In genomic region chr10:28541695-28542365, GRCh38 we compare ENCODE assay signal across 11 cellular contexts. TPM values are rescaled to one million over a fixed set of nuclear protein-coding genes. Genes with fewer than 3 reads are reported as not detected.
DNase-seq lines count a peak whose midpoint lies in the region; ATAC-seq, FAIRE-seq and TF ChIP-seq lines count a peak whose summit lies in the region.
"Had no signal": no experiment of that assay in that cellular context is flagged by ENCODE, and none has a peak within 500 bp of the region (broad histone marks: within the 10 kb centered on the region; RNA-seq: fewer than 3 reads in every experiment).

No MANE protein-coding gene starts in this region.

- no peak for TF ChIP-seq EP300 in esophagus muscularis mucosa (IDR thresholded peaks at IDR 0.05)

- WGBS in esophagus muscularis mucosa: 62% methylated on average over 3 of the region's 3 CpGs

- H3K27me3 Mint-ChIP-seq in memory B cell: no peaks in the 10 kb centered on the region

- POLR2A ChIA-PET in BJ (lab: Charles Lee): no interaction called here

- H3K9me3 Mint-ChIP-seq in memory B cell: no peaks in the 10 kb centered on the region
- H3K9me3 Mint-ChIP-seq: nephron had no signal

- 0 out of 2 replicates have a peak, but pooled peaks have one; percentile 11 for TF ChIP-seq CTCF in BJ (IDR thresholded peaks at IDR 0.05; ENCODE audit: insufficient read depth, low read depth, low read length)
- TF ChIP-seq CTCF in D721Med (IDR thresholded peaks at IDR 0.05; ENCODE audit: insufficient read depth, missing control alignments): no peak
- no peak for TF ChIP-seq CTCF in esophagus muscularis mucosa (IDR thresholded peaks at IDR 0.05)

- TF ChIP-seq POLR2A in GM12892 (IDR thresholded peaks at IDR 0.05; ENCODE audit: low read depth, low read length): no peak
- no peak for TF ChIP-seq POLR2A in esophagus muscularis mucosa (IDR thresholded peaks at IDR 0.05; ENCODE audit: low read depth)

- H3K9ac ChIP-seq in adipocyte (ENCODE audit: low read length): peak overlapping the region; percentile 24

- DNase-seq in BJ (ENCODE audit: low read depth): no peak
- DNase-seq in GM12892 (ENCODE audit: insufficient read length): no peak
- DNase-seq in adipocyte (ENCODE audit: low read depth): no peak
- no peak for DNase-seq in memory B cell (ENCODE audit: low spot score in 2 of 2)
- no peak for DNase-seq in D721Med (ENCODE audit: insufficient read length, low spot score)
- DNase-seq in esophagus muscularis mucosa (ENCODE audit: extremely low spot score): no peak
- DNase-seq in NCI-H524 (lab: John Stamatoyannopoulos, UW): no peak
- DNase-seq in AG08395 (ENCODE audit: low spot score): no peak
- DNase-seq: PC-9 had no signal

- no peak overlapping the region for H3K27ac ChIP-seq in esophagus muscularis mucosa (replicated peaks in 1 of 4)
- H3K27ac ChIP-seq: PC-9 had no signal

- H3K36me3 ChIP-seq in BJ (ENCODE audit: control insufficient read depth, insufficient read depth, low read length) (peaks cover 13% of the 10 kb centered on the region), adipocyte (ENCODE audit: control insufficient read depth, insufficient read depth, low read length, severe bottlenecking) (peaks cover 97% of the 10 kb centered on the region), esophagus muscularis mucosa (peaks cover 31 to 73% (median 55%) of the 10 kb centered on the region in 4 donors)

- CTCF ChIA-PET in BJ (lab: Yijun Ruan, JAX): interaction anchor here (1.0 kb wide), 1 partner anchor 9 kb away, joined by 3 read pairs; no protein-coding TSS in a partner anchor

- H3K36me3 Mint-ChIP-seq in memory B cell: peaks cover 22% of the 10 kb centered on the region

- H3K4me1 Mint-ChIP-seq in memory B cell: peaks cover 27% of the 10 kb centered on the region

- intact Hi-C loops in esophagus muscularis mucosa (cut with DNase I): no loop called here

- H3K27me3 ChIP-seq in BJ (ENCODE audit: control insufficient read depth, insufficient read depth, low read length): no peaks in the 10 kb centered on the region
- no peaks in the 10 kb centered on the region for H3K27me3 ChIP-seq in adipocyte (replicated peaks; ENCODE audit: control insufficient read depth, insufficient read depth, low read length)
- no peaks in the 10 kb centered on the region for H3K27me3 ChIP-seq in esophagus muscularis mucosa

- no peaks in the 10 kb centered on the region for H3K9me3 ChIP-seq in adipocyte (ENCODE audit: control insufficient read depth, low read length)
- no peaks in the 10 kb centered on the region for H3K9me3 ChIP-seq in esophagus muscularis mucosa

- H3K4me3 ChIP-seq in BJ (ENCODE audit: low read depth, low read length): no peak overlapping the region
- H3K4me3 ChIP-seq in adipocyte (ENCODE audit: low read length): no peak overlapping the region
- H3K4me3 ChIP-seq in esophagus muscularis mucosa: no peak overlapping the region
- H3K4me3 ChIP-seq: PC-9 had no signal

- peak overlapping the region; percentile 52 for H3K27ac Mint-ChIP-seq in memory B cell

- ATAC-seq in memory B cell (ENCODE audit: low read depth): no peak
- ATAC-seq: esophagus mucosa had no signal

- peak; percentile 70 for FAIRE-seq in GM12892 (lab: Jason Lieb, UNC)
- FAIRE-seq in D721Med (lab: Jason Lieb, UNC): no peak

- H3K4me3 Mint-ChIP-seq in memory B cell: no peak overlapping the region
- H3K4me3 Mint-ChIP-seq: nephron had no signal

- peaks cover 7% of the 10 kb centered on the region for H3K4me1 ChIP-seq in adipocyte (ENCODE audit: control insufficient read depth, insufficient read depth, low read length)
- H3K4me1 ChIP-seq in esophagus muscularis mucosa: peaks cover 27 to 72% (median 58%) of the 10 kb centered on the region in 4 donors

RNA-seq across cellular contexts. Expression of gene WAC, which starts 8.9 kb away (rescaled TPM):
- 47.7 and 78.7 TPM in 2 replicates for polyA plus RNA-seq in BJ (2011; rRNA removed)
- polyA minus RNA-seq in BJ (2011; rRNA and poly(A)+ RNA removed): 41.6 and 58.3 TPM in 2 replicates
- polyA plus RNA-seq in GM12892 (2012; ENCODE audit: missing spikeins): 77.0 TPM
- 100 to 1,000 TPM; 115 to 157 (median 135) TPM for total RNA-seq in esophagus muscularis mucosa
